Comparison of ENCODE assay signal across 13 cellular contexts in the genomic region with DNA sequence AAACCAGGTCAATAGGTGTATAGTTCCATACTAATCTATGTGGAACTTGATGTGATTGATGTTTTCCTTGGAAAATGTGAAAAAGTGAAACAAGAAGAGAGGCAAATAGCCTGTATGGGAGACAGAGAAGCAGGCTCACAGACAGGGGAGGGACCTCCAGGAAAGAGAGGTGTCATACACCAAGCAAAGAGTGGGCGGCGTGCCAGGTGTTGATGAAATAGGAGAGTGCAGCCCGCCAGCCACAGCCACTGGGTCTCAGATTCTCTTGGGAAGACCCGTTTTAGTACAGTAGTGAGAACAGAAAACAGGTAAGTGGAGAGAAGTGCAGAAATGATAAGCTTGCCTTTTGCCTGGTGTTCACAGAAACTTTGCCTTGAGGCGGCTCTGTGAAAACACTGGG.
A peak's percentile ranks its signal among the peaks of the same experiment; 100 is the strongest.
DNase-seq lines count a peak whose midpoint lies in the region; TF ChIP-seq lines count a peak whose summit lies in the region.
"Had no signal": no experiment of that assay in that cellular context is flagged by ENCODE, and none has a peak within 500 bp of the region (broad histone marks: within the 10 kb centered on the region; RNA-seq: fewer than 3 reads in every experiment).

No MANE protein-coding gene starts in this region.

- no peaks in the 10 kb centered on the region for H4K20me1 ChIP-seq in BLaER1 treated with 17β-estradiol and CSF1 and Interleukin-3, amounts not matched to agents 10 nM and 100 nM

- H3K27me3 ChIP-seq in BLaER1 treated with 17β-estradiol and CSF1 and Interleukin-3, amounts not matched to agents 10 nM and 100 nM: no peaks in the 10 kb centered on the region
- H3K27me3 ChIP-seq in left ventricle myocardium inferior (ENCODE audit: low read depth): no peaks in the 10 kb centered on the region
- no peaks in the 10 kb centered on the region for H3K27me3 ChIP-seq in ascending aorta
- no peaks in the 10 kb centered on the region for H3K27me3 ChIP-seq in WERI-Rb-1 (ENCODE audit: insufficient read depth, low read depth, severe bottlenecking)
- H3K27me3 ChIP-seq: colonic mucosa, suprapubic skin had no signal

- H3K4me3 ChIP-seq in BLaER1 treated with 17β-estradiol and CSF1 and Interleukin-3, amounts not matched to agents 10 nM and 100 nM: no peak overlapping the region
- H3K4me3 ChIP-seq in left ventricle myocardium inferior: no peak overlapping the region
- H3K4me3 ChIP-seq in ascending aorta: no peak overlapping the region
- no peak overlapping the region for H3K4me3 ChIP-seq in WERI-Rb-1 (ENCODE audit: low read depth, low read length)
- H3K4me3 ChIP-seq: colonic mucosa, GM12878, suprapubic skin had no signal

- no peaks in the 10 kb centered on the region for H3K9me3 ChIP-seq in BLaER1 treated with 17β-estradiol and CSF1 and Interleukin-3, amounts not matched to agents 10 nM and 100 nM (replicated peaks in 1 of 11)
- H3K9me3 ChIP-seq in left ventricle myocardium inferior (replicated peaks): no peaks in the 10 kb centered on the region
- no peaks in the 10 kb centered on the region for H3K9me3 ChIP-seq in ascending aorta
- no peaks in the 10 kb centered on the region for H3K9me3 ChIP-seq in WERI-Rb-1 (ENCODE audit: severe bottlenecking)
- H3K9me3 ChIP-seq: colonic mucosa, suprapubic skin had no signal

- peaks cover 0 to 5% (median 0%) of the 10 kb centered on the region in 11 experiments; a peak in 2 of 22 replicates for H3K36me3 ChIP-seq in BLaER1 treated with 17β-estradiol and CSF1 and Interleukin-3, amounts not matched to agents 10 nM and 100 nM
- H3K36me3 ChIP-seq in left ventricle myocardium inferior: no peaks in the 10 kb centered on the region
- H3K36me3 ChIP-seq in ascending aorta: no peaks in the 10 kb centered on the region
- no peaks in the 10 kb centered on the region for H3K36me3 ChIP-seq in WERI-Rb-1
- H3K36me3 ChIP-seq: colonic mucosa, suprapubic skin had no signal

- TF ChIP-seq CTCF in left ventricle myocardium inferior (IDR thresholded peaks at IDR 0.05; ENCODE audit: borderline replicate concordance) (no peak), ascending aorta (IDR thresholded peaks at IDR 0.05) (no peak), WERI-Rb-1 (IDR thresholded peaks at IDR 0.05; ENCODE audit: low read depth, low read length) (no peak)

- H3K27ac ChIP-seq in BLaER1 treated with 17β-estradiol and CSF1 and Interleukin-3, amounts not matched to agents 10 nM and 100 nM: peak overlapping the region in 5 of 11 experiments; percentile 8 to 46 (median 31); a peak in 5 of 22 replicates
- H3K27ac ChIP-seq in left ventricle myocardium inferior (replicated peaks) (no peak overlapping the region), ascending aorta (no peak overlapping the region), WERI-Rb-1 (no peak overlapping the region)
- H3K27ac ChIP-seq: colonic mucosa, HL-60, suprapubic skin had no signal

- H3K9ac ChIP-seq in BLaER1 treated with 17β-estradiol and CSF1 and Interleukin-3, amounts not matched to agents 10 nM and 100 nM: no peak overlapping the region

- H3K4me2 ChIP-seq in BLaER1 treated with 17β-estradiol and CSF1 and Interleukin-3, amounts not matched to agents 10 nM and 100 nM: peak overlapping the region in 10 of 11 experiments; percentile 51 to 83 (median 70); a peak in 17 of 22 replicates

- DNase-seq in HT1080 (ENCODE audit: low read depth) (peak; percentile 10), NCI-H69 (lab: John Stamatoyannopoulos, UW) (peak; percentile 98), left ventricle myocardium inferior (peak; percentile 22), pons (ENCODE audit: low spot score) (no peak), ascending aorta (ENCODE audit: low spot score in 2 of 2) (no peak), WERI-Rb-1 (no peak)
- no peak for DNase-seq in activated CD8-positive, alpha-beta memory T cell treated with anti-CD3 and anti-CD28 coated beads for 24 hours
- DNase-seq: colonic mucosa, SIG-M5 had no signal

- peaks cover 19 to 54% (median 33%) of the 10 kb centered on the region in 10 experiments for H3K4me1 ChIP-seq in BLaER1 treated with 17β-estradiol and CSF1 and Interleukin-3, amounts not matched to agents 10 nM and 100 nM
- H3K4me1 ChIP-seq in left ventricle myocardium inferior: peaks cover 25% of the 10 kb centered on the region
- H3K4me1 ChIP-seq in ascending aorta: no peaks in the 10 kb centered on the region
- H3K4me1 ChIP-seq: suprapubic skin had no signal

- intact Hi-C loops in left ventricle myocardium inferior (cut with micrococcal nuclease) (no loop called here), ascending aorta (cut with DNase I) (no loop called here)

Comparison
In these comparisons a context has a peak if more than half of its experiments do, and no peak if none do; other contexts are left out.
1. DNase-seq: peak in HT1080 (single experiment), NCI-H69 (single experiment) and left ventricle myocardium inferior (single experiment); none in pons (single experiment), activated CD8-positive, alpha-beta memory T cell treated with anti-CD3 and anti-CD28 coated beads for 24 hours (single experiment), ascending aorta (0 of 2) and WERI-Rb-1 (single experiment).